1 cellular context compared by ENCODE assay signal in genomic region chr17:65137076-65137935, GRCh38.
TF ChIP-seq lines count a peak whose summit lies in the region.

Gene RGS9, plus strand, starts transcription at chr17:65137370. Its CDS starts 171 bp downstream, at chr17:65137541.

TF ChIP-seq in K562, 482 proteins besides CTCF, POLR2A, EP300 and RAD21 (continued from another document and continues in another):
- TF ChIP-seq GMEB1 (CRISPR knock-in tag; IDR thresholded peaks at IDR 0.05) (peak; percentile 26; the same call in 1 of the 2 replicates), MTA2 (IDR thresholded peaks at IDR 0.05; ENCODE audit: low read depth) (no peak), ZNF24 (IDR thresholded peaks at IDR 0.05) (peak; percentile 36; the same call in 1 of the 2 replicates), FOXK2 (conservative IDR thresholded peaks at IDR 0.05 in 1 of 2, IDR thresholded peaks at IDR 0.05 in 1 of 2; ENCODE audit: low read depth in 2 of 2) (no peak), CTCFL (IDR thresholded peaks at IDR 0.05; ENCODE audit: borderline replicate concordance, insufficient read depth, low read depth, low read length, poor library complexity, severe bottlenecking) (peak; percentile 91), POU5F1 (IDR thresholded peaks at IDR 0.05; ENCODE audit: borderline replicate concordance, low read depth, low read length, partially characterized antibody) (no peak), SNRNP70 (optimal IDR thresholded peaks at IDR 0.05; ENCODE audit: low read depth, low read length) (no peak), RBM14 (IDR thresholded peaks at IDR 0.05; ENCODE audit: borderline replicate concordance, insufficient read depth, low read depth, low read length) (no peak), ZBTB8A (IDR thresholded peaks at IDR 0.05; ENCODE audit: partially characterized antibody) (no peak), SAFB2 (IDR thresholded peaks at IDR 0.05; ENCODE audit: borderline replicate concordance, low read depth, low read length, severe bottlenecking) (no peak), ZNF134 (CRISPR knock-in tag; conservative IDR thresholded peaks at IDR 0.05) (no peak), FOXJ2 (tag; IDR thresholded peaks at IDR 0.05) (no peak), SNIP1 (IDR thresholded peaks at IDR 0.05; ENCODE audit: low read depth) (no peak), PHTF2 (CRISPR knock-in tag; IDR thresholded peaks at IDR 0.05) (no peak), ZNF146 (CRISPR knock-in tag; IDR thresholded peaks at IDR 0.05; ENCODE audit: unreplicated experiment) (no peak), JUN (IDR thresholded peaks at IDR 0.05; ENCODE audit: borderline replicate concordance, low read depth, low read length) (no peak), JUN (CRISPR knock-in tag; IDR thresholded peaks at IDR 0.05; ENCODE audit: borderline replicate concordance) (no peak), STAT5A (IDR thresholded peaks at IDR 0.05; ENCODE audit: borderline replicate concordance, low read length) (no peak), GATA2 (CRISPR knock-in tag; IDR thresholded peaks at IDR 0.05) (no peak), ZBED1 (IDR thresholded peaks at IDR 0.05) (no peak), CHD2 (IDR thresholded peaks at IDR 0.05; ENCODE audit: low read depth, low read length) (no peak), STAT6 (CRISPR knock-in tag; IDR thresholded peaks at IDR 0.05) (no peak), POLR2AphosphoS5 (IDR thresholded peaks at IDR 0.05; ENCODE audit: control insufficient read depth, insufficient read depth, low read depth, low read length) (no peak), L3MBTL2 (IDR thresholded peaks at IDR 0.05) (0 out of 2 replicates have a peak, but pooled peaks have one; percentile 58), ZNF445 (CRISPR knock-in tag; IDR thresholded peaks at IDR 0.05; ENCODE audit: low read depth) (no peak), ZNF449 (CRISPR knock-in tag; IDR thresholded peaks at IDR 0.05) (no peak), ZNF165 (CRISPR knock-in tag; IDR thresholded peaks at IDR 0.05; ENCODE audit: borderline replicate concordance) (no peak), MAFF (IDR thresholded peaks at IDR 0.05; ENCODE audit: low read length) (no peak), CBFA2T3 (IDR thresholded peaks at IDR 0.05) (no peak), EZH2 (IDR thresholded peaks at IDR 0.05; ENCODE audit: borderline replicate concordance, low read depth, low read length) (no peak), STAG1 (CRISPR knock-in tag; IDR thresholded peaks at IDR 0.05; ENCODE audit: borderline replicate concordance) (peak; percentile 19; the same call in 1 of the 2 replicates), ZSCAN29 (IDR thresholded peaks at IDR 0.05) (no peak), EGR1 (conservative IDR thresholded peaks at IDR 0.05) (peak; percentile 64), TCF3 (CRISPR knock-in tag; IDR thresholded peaks at IDR 0.05) (no peak), CREB3L1 (IDR thresholded peaks at IDR 0.05; ENCODE audit: borderline replicate concordance, low read depth) (no peak), ELF2 (CRISPR knock-in tag; IDR thresholded peaks at IDR 0.05) (no peak), ILF3 (IDR thresholded peaks at IDR 0.05; ENCODE audit: borderline replicate concordance) (no peak), GATAD2A (IDR thresholded peaks at IDR 0.05) (0 out of 2 replicates have a peak, but pooled peaks have one; percentile 42), KDM5B (IDR thresholded peaks at IDR 0.05; ENCODE audit: insufficient replicate concordance, low read depth, low read length) (no peak), ZNF398 (CRISPR knock-in tag; IDR thresholded peaks at IDR 0.05) (no peak), E2F3 (CRISPR knock-in tag; IDR thresholded peaks at IDR 0.05) (no peak), ZNF324 (CRISPR knock-in tag; IDR thresholded peaks at IDR 0.05) (no peak), NRF1 (conservative IDR thresholded peaks at IDR 0.05 in 1 of 2, IDR thresholded peaks at IDR 0.05 in 1 of 2) (peak; percentile 67 to 73), ARID1B (IDR thresholded peaks at IDR 0.05) (peak; percentile 32; the same call in 1 of the 2 replicates), CEBPG (CRISPR knock-in tag; IDR thresholded peaks at IDR 0.05) (no peak), CEBPG (tag; conservative IDR thresholded peaks at IDR 0.05 in 1 of 2, IDR thresholded peaks at IDR 0.05 in 1 of 2) (no peak), ARNT (IDR thresholded peaks at IDR 0.05) (no peak), PCBP2 (IDR thresholded peaks at IDR 0.05; ENCODE audit: low read depth, low read length, poor library complexity, severe bottlenecking) (no peak), NFE2L1 (tag; IDR thresholded peaks at IDR 0.05; ENCODE audit: borderline replicate concordance, low read depth) (no peak), ZBTB1 (CRISPR knock-in tag; IDR thresholded peaks at IDR 0.05; ENCODE audit: borderline replicate concordance, low read depth) (peak; percentile 36; the same call in 1 of the 2 replicates), CTBP1 (IDR thresholded peaks at IDR 0.05; ENCODE audit: borderline replicate concordance) (peak; percentile 82), HOXB6 (CRISPR knock-in tag; IDR thresholded peaks at IDR 0.05; ENCODE audit: borderline replicate concordance) (no peak)
- TF ChIP-seq, protein P1, sequence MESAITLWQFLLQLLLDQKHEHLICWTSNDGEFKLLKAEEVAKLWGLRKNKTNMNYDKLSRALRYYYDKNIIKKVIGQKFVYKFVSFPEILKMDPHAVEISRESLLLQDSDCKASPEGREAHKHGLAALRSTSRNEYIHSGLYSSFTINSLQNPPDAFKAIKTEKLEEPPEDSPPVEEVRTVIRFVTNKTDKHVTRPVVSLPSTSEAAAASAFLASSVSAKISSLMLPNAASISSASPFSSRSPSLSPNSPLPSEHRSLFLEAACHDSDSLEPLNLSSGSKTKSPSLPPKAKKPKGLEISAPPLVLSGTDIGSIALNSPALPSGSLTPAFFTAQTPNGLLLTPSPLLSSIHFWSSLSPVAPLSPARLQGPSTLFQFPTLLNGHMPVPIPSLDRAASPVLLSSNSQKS (CRISPR knock-in tag; IDR thresholded peaks at IDR 0.05) = no peak
- TF ChIP-seq, protein P2, sequence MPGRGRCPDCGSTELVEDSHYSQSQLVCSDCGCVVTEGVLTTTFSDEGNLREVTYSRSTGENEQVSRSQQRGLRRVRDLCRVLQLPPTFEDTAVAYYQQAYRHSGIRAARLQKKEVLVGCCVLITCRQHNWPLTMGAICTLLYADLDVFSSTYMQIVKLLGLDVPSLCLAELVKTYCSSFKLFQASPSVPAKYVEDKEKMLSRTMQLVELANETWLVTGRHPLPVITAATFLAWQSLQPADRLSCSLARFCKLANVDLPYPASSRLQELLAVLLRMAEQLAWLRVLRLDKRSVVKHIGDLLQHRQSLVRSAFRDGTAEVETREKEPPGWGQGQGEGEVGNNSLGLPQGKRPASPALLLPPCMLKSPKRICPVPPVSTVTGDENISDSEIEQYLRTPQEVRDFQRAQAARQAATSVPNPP (IDR thresholded peaks at IDR 0.05; ENCODE audit: borderline replicate concordance, insufficient read depth, insufficient read length) = no peak
- TF ChIP-seq, protein P3, sequence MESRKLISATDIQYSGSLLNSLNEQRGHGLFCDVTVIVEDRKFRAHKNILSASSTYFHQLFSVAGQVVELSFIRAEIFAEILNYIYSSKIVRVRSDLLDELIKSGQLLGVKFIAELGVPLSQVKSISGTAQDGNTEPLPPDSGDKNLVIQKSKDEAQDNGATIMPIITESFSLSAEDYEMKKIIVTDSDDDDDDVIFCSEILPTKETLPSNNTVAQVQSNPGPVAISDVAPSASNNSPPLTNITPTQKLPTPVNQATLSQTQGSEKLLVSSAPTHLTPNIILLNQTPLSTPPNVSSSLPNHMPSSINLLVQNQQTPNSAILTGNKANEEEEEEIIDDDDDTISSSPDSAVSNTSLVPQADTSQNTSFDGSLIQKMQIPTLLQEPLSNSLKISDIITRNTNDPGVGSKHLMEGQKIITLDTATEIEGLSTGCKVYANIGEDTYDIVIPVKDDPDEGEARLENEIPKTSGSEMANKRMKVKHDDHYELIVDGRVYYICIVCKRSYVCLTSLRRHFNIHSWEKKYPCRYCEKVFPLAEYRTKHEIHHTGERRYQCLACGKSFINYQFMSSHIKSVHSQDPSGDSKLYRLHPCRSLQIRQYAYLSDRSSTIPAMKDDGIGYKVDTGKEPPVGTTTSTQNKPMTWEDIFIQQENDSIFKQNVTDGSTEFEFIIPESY (CRISPR knock-in tag; IDR thresholded peaks at IDR 0.05) = no peak
- TF ChIP-seq, protein P4, sequence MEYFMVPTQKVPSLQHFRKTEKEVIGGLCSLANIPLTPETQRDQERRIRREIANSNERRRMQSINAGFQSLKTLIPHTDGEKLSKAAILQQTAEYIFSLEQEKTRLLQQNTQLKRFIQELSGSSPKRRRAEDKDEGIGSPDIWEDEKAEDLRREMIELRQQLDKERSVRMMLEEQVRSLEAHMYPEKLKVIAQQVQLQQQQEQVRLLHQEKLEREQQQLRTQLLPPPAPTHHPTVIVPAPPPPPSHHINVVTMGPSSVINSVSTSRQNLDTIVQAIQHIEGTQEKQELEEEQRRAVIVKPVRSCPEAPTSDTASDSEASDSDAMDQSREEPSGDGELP (CRISPR knock-in tag; IDR thresholded peaks at IDR 0.05; ENCODE audit: borderline replicate concordance) = peak; percentile 93
